In the genomic region with DNA sequence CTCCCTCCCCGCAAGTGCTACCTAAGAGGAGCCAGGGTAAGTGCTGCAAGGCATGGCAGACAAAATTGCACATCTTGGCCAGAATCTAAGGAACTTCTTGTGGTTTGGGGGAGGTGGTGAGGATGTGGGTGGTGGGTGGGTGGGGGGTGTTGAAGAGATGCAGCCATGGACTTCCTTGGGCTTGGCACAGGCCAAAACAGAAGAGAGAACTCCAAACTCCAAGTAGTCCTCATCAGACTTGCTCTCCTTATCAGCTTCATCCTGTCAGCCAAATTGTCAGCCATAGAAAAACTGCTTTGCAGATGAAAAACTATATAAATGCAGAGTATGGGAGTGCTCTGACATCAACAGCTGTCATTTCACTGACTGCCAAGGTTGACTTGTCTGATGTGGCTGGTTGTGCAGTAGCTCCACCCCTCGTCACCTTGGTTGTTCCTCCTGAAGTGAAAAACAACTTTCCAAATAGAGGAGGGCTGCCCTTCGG, we compare ENCODE assay signal across 14 cellular contexts. TPM values are rescaled to one million over a fixed set of nuclear protein-coding genes. Genes with fewer than 3 reads are reported as not detected.
A peak's percentile ranks its signal among the peaks of the same experiment; 100 is the strongest.
DNase-seq lines count a peak whose midpoint lies in the region; ATAC-seq and TF ChIP-seq lines count a peak whose summit lies in the region.
"Had no signal": no experiment of that assay in that cellular context is flagged by ENCODE, and none has a peak within 500 bp of the region (broad histone marks: within the 10 kb centered on the region; RNA-seq: fewer than 3 reads in every experiment).

No MANE protein-coding gene starts in this region.

- peaks cover 10% of the 10 kb centered on the region; the same call in 1 of the 2 replicates for H4K20me1 ChIP-seq in DND-41 (ENCODE audit: insufficient read depth, low read length)

- H3K4me2 ChIP-seq in DND-41 (ENCODE audit: insufficient read depth, low read length), result no peak overlapping the region
- H3K4me2 ChIP-seq: PC-9 had no signal

- H3K27me3 Mint-ChIP-seq in activated naive CD4-positive, alpha-beta T cell treated with anti-CD3 and anti-CD28 coated beads, Interleukin-2, amount 50 U/mL, for 24 hours, result no peaks in the 10 kb centered on the region

- H3K36me3 ChIP-seq in DND-41 (ENCODE audit: insufficient read depth, low read length), result peaks cover 34% of the 10 kb centered on the region
- H3K36me3 ChIP-seq in psoas muscle (ENCODE audit: insufficient read depth in 1 of 2, low read depth in 1 of 2), result peaks cover 0 to 39% of the 10 kb centered on the region in 2 donors
- H3K36me3 ChIP-seq in thyroid gland, result peaks cover 6 to 11% of the 10 kb centered on the region in 2 donors

- no peaks in the 10 kb centered on the region for H3K9me3 Mint-ChIP-seq in activated naive CD4-positive, alpha-beta T cell treated with anti-CD3 and anti-CD28 coated beads, Interleukin-2, amount 50 U/mL, for 24 hours
- H3K9me3 Mint-ChIP-seq: endodermal cell had no signal

- TF ChIP-seq CTCF in DND-41 (IDR thresholded peaks at IDR 0.05; ENCODE audit: borderline replicate concordance, extremely low read depth, low read length, poor library complexity, severe bottlenecking), result no peak
- no peak for TF ChIP-seq CTCF in psoas muscle (IDR thresholded peaks at IDR 0.05)
- TF ChIP-seq CTCF in thyroid gland (IDR thresholded peaks at IDR 0.05), result no peak

- H3K36me3 Mint-ChIP-seq in activated naive CD4-positive, alpha-beta T cell treated with anti-CD3 and anti-CD28 coated beads, Interleukin-2, amount 50 U/mL, for 24 hours, result peaks cover 7% of the 10 kb centered on the region

- peaks cover 93% of the 10 kb centered on the region for H3K4me1 Mint-ChIP-seq in activated naive CD4-positive, alpha-beta T cell treated with anti-CD3 and anti-CD28 coated beads, Interleukin-2, amount 50 U/mL, for 24 hours

- intact Hi-C loops in psoas muscle (cut with DNase I), result no loop called here
- intact Hi-C loops in thyroid gland (cut with DNase I), result no loop called here

- WGBS in psoas muscle, 3 donors, result 50 to 67% (median 56%) methylated on average over 3 of the region's 3 CpGs
- 87 to 90% methylated on average over 3 of the region's 3 CpGs for WGBS in thyroid gland, 2 donors

- H3K27ac Mint-ChIP-seq in activated naive CD4-positive, alpha-beta T cell treated with anti-CD3 and anti-CD28 coated beads, Interleukin-2, amount 50 U/mL, for 24 hours, result peak overlapping the region; percentile 57
- H3K27ac Mint-ChIP-seq: endodermal cell had no signal

- peak; percentile 46 for DNase-seq in DND-41
- DNase-seq in UCSD-AML1 (lab: John Stamatoyannopoulos, UW; ENCODE audit: unreplicated experiment), result peak; percentile 53
- DNase-seq in psoas muscle, result no peak
- no peak for DNase-seq in inferior parietal cortex (ENCODE audit: extremely low spot score)
- no peak for DNase-seq in SW 1271 (lab: John Stamatoyannopoulos, UW)
- no peak for DNase-seq in NCI-H1092 (lab: John Stamatoyannopoulos, UW)
- DNase-seq in thyroid gland, result no peak
- DNase-seq: amniotic stem cell, Caco-2, endodermal cell, PC-9, upper lobe of left lung had no signal

- H3K27ac ChIP-seq in DND-41 (ENCODE audit: low read length) (peak overlapping the region; percentile 31; the same call in 1 of the 2 replicates), psoas muscle (peak overlapping the region; percentile 16), thyroid gland (no peak overlapping the region)
- H3K27ac ChIP-seq: PC-9 had no signal

- no peaks in the 10 kb centered on the region for H3K27me3 ChIP-seq in DND-41 (ENCODE audit: insufficient read depth, low read length, poor library complexity)
- H3K27me3 ChIP-seq in psoas muscle (ENCODE audit: insufficient read depth in 3 of 3, low read length in 2 of 3), result no peaks in the 10 kb centered on the region
- no peaks in the 10 kb centered on the region for H3K27me3 ChIP-seq in thyroid gland
- H3K27me3 ChIP-seq: upper lobe of left lung had no signal

- H3K4me3 ChIP-seq in DND-41 (ENCODE audit: low read depth in 1 of 2, low read length in 2 of 2) (no peak overlapping the region), psoas muscle (no peak overlapping the region), thyroid gland (replicated peaks in 1 of 3) (no peak overlapping the region)
- H3K4me3 ChIP-seq: HAP-1, PC-9, upper lobe of left lung had no signal

- peak; percentile 79 for ATAC-seq in DND-41 (ENCODE audit: insufficient read depth, low read depth)
- no peak for ATAC-seq in psoas muscle

- H3K4me1 ChIP-seq in DND-41 (ENCODE audit: insufficient read depth, low read length) (peaks cover 25% of the 10 kb centered on the region), psoas muscle (peaks cover 36% of the 10 kb centered on the region), thyroid gland (peaks cover 4 to 11% of the 10 kb centered on the region in 2 donors)
- H3K4me1 ChIP-seq: Caco-2, HAP-1 had no signal

- H3K9me3 ChIP-seq in DND-41 (ENCODE audit: insufficient read depth, low read length, severe bottlenecking) (no peaks in the 10 kb centered on the region), psoas muscle (no peaks in the 10 kb centered on the region), thyroid gland (no peaks in the 10 kb centered on the region)
- H3K9me3 ChIP-seq: Caco-2, HAP-1, upper lobe of left lung had no signal

- no peak for TF ChIP-seq POLR2A in thyroid gland (IDR thresholded peaks at IDR 0.05)

- H3K9ac ChIP-seq in DND-41 (ENCODE audit: low read depth, low read length), result no peak overlapping the region

- H2AFZ ChIP-seq in DND-41 (ENCODE audit: low read depth, low read length), result no peak overlapping the region
- H2AFZ ChIP-seq: PC-9 had no signal

- peak overlapping the region; percentile 80 for H3K4me3 Mint-ChIP-seq in activated naive CD4-positive, alpha-beta T cell treated with anti-CD3 and anti-CD28 coated beads, Interleukin-2, amount 50 U/mL, for 24 hours
- H3K4me3 Mint-ChIP-seq: endodermal cell had no signal

- H3K79me2 ChIP-seq in DND-41 (ENCODE audit: insufficient read depth, low read length), result 0 out of 2 replicates have a peak, but pooled peaks cover 2% of the 10 kb centered on the region

RNA-seq across cellular contexts. Expression of a gene that starts 7.1 kb away (rescaled TPM):
- 10 to 100 TPM in 3 of 4 donors, 1 to 10 TPM in 1; 8.7 to 16.6 (median 11.4) TPM for total RNA-seq in psoas muscle
- 10 to 100 TPM in 1 of 3 donors, 1 to 10 TPM in 2; 3.1 to 16.0 (median 8.0) TPM for polyA plus RNA-seq in psoas muscle
- 10 to 100 TPM; 13.5 to 14.0 (median 13.8) TPM for total RNA-seq in thyroid gland

RNA-seq across cellular contexts. Expression of a gene that starts 8.5 kb away (rescaled TPM):
- total RNA-seq in psoas muscle (1 to 10 TPM; 2.4 to 4.0 (median 3.7) TPM), thyroid gland (10 to 100 TPM in 3 of 4 donors, 1 to 10 TPM in 1; 8.1 to 16.0 (median 12.2) TPM)
- polyA plus RNA-seq in psoas muscle, result 10 to 100 TPM in 1 of 3 donors, 1 to 10 TPM in 2; 1.8 to 15.0 (median 3.5) TPM

RNA-seq across cellular contexts. Expression of a gene that starts 18.7 kb away (rescaled TPM):
- total RNA-seq in psoas muscle (10 to 100 TPM in 1 of 4 donors, 1 to 10 TPM in 3; 4.4 to 14.1 (median 8.4) TPM), thyroid gland (10 to 100 TPM in 1 of 4 donors, 1 to 10 TPM in 3; 5.8 to 11.7 (median 8.4) TPM)
- polyA plus RNA-seq in psoas muscle, result 1 to 10 TPM; 5.1 to 5.2 (median 5.1) TPM

RNA-seq across cellular contexts. Expression of a gene that starts 36.1 kb away (rescaled TPM):
- total RNA-seq in psoas muscle (100 to 1,000 TPM; 125 to 203 (median 163) TPM), thyroid gland (10 to 100 TPM in 1 of 4 donors, 1 to 10 TPM in 3; 7.9 to 12.4 (median 9.1) TPM)
- polyA plus RNA-seq in psoas muscle, result 10 to 100 TPM; 35.3 to 67.8 (median 66.2) TPM

RNA-seq across cellular contexts. Expression of a gene that starts 37.3 kb away (rescaled TPM):
- total RNA-seq in psoas muscle (1 to 10 TPM in 1 of 4 donors, under 1 TPM in 1, not detected in 2; 0.18 to 1.4 TPM), thyroid gland (1 to 10 TPM in 2 of 4 donors, under 1 TPM in 2; 0.11 to 3.8 (median 1.1) TPM)
- polyA plus RNA-seq in psoas muscle, result under 1 TPM in 1 of 3 donors, not detected in 2; 0.10 TPM
- total RNA-seq: Caco-2, PC-9, upper lobe of left lung had no signal

Comparison
In these comparisons a context has a peak if more than half of its experiments do, and no peak if none do; other contexts are left out.
1. DNase-seq: peak in DND-41 (single experiment) and UCSD-AML1 (single experiment); none in psoas muscle (0 of 2), inferior parietal cortex (single experiment), SW 1271 (0 of 2), NCI-H1092 (single experiment) and thyroid gland (0 of 2).
2. H3K27ac ChIP-seq: peak in DND-41 (single experiment) and psoas muscle (single experiment); none in thyroid gland (0 of 3).